Comparison of ENCODE assay signal across 36 cellular contexts in the genomic region with DNA sequence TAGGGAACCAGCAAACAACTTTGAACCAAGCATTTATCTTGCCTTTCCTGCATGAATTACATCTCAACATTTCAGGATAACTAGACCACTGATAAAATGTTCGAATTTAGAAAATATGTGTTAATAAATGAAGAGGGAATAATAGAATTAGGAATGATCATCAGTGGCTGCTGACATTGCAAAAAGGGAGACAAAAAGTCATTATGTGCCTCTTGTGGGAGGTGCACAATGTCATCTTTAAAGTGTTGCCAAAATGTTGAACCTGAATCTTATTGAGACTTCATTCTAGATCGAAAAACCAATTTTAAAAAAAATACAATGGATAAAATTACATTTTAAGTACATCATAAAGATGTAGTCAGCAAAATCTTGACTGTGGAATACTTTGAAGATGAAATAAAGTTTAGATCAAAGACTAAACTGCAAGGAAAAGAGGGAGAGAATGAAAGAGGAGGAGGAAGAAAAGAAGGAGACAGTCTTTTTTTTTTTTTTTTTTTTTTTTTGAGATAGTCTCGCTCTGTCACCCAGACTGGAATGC.
"Had no signal": no experiment of that assay in that cellular context is flagged by ENCODE, and none has a peak within 500 bp of the region (broad histone marks: within the 10 kb centered on the region; RNA-seq: fewer than 3 reads in every experiment).

No MANE protein-coding gene starts in this region.

- DNase-seq: activated CD4-positive, alpha-beta memory T cell treated with anti-CD3 and anti-CD28 coated beads, Interleukin-2, amount 10 ng/mL, durations not matched to agents 7 days and 5 days; activated CD4-positive, alpha-beta T cell treated with anti-CD3 and anti-CD28 coated beads for 1 hour; activated CD4-positive, alpha-beta T cell treated with anti-CD3 and anti-CD28 coated beads for 36 hours; activated CD4-positive, alpha-beta T cell treated with anti-CD3 and anti-CD28 coated beads for 48 hours; activated CD4-positive, alpha-beta T cell treated with anti-CD3 and anti-CD28 coated beads, Interleukin-2, amount 10 ng/mL, durations not matched to agents 7 days and 5 days; activated CD4-positive, alpha-beta T cell treated with anti-CD3 and anti-CD28 coated beads, Interleukin-2, amount 50 U/mL, for 48 hours; activated CD4-positive, CD25-positive, alpha-beta regulatory T cell; activated CD8-positive, alpha-beta memory T cell treated with anti-CD3 and anti-CD28 coated beads for 24 hours; activated CD8-positive, alpha-beta memory T cell treated with anti-CD3 and anti-CD28 coated beads, Interleukin-2, amount 10 ng/mL, durations not matched to agents 7 days and 5 days; activated CD8-positive, alpha-beta memory T cell treated with anti-CD3 and anti-CD28 coated beads, Interleukin-2, amount 50 U/mL, for 48 hours; activated CD8-positive, alpha-beta T cell treated with anti-CD3 and anti-CD28 coated beads, Interleukin-2, amount 10 ng/mL, durations not matched to agents 7 days and 5 days; activated effector memory CD4-positive, alpha-beta T cell treated with Interleukin-2 at 50 U/mL for 16 hours; activated gamma-delta T cell; activated naive CD4-positive, alpha-beta T cell treated with anti-CD3 and anti-CD28 coated beads, Interleukin-2, amount 50 U/mL, for 16 hours; activated naive CD4-positive, alpha-beta T cell treated with Interleukin-2 at 50 U/mL for 16 hours; activated naive CD8-positive, alpha-beta T cell treated with anti-CD3 and anti-CD28 coated beads for 36 hours; activated T-cell treated with anti-CD3 and anti-CD28 coated beads, Interleukin-2, amount 50 U/mL, for 24 hours; activated T-cell treated with anti-CD3 and anti-CD28 coated beads, Interleukin-2, amount 50 U/mL, for 48 hours; adrenal gland; amniotic stem cell; aorta; body of pancreas; brain microvascular endothelial cell; central memory CD4-positive, alpha-beta T cell; T-helper 2 cell; T-helper 9 cell had no signal

- H3K36me3 Mint-ChIP-seq: activated naive CD8-positive, alpha-beta T cell treated with anti-CD3 and anti-CD28 coated beads for 36 hours had no signal

- H3K27me3 Mint-ChIP-seq: activated CD4-positive, alpha-beta T cell treated with anti-CD3 and anti-CD28 coated beads for 36 hours; activated CD4-positive, alpha-beta T cell treated with anti-CD3 and anti-CD28 coated beads, Interleukin-2, amount 10 ng/mL, durations not matched to agents 7 days and 5 days; activated CD8-positive, alpha-beta memory T cell treated with anti-CD3 and anti-CD28 coated beads, Interleukin-2, amount 10 ng/mL, durations not matched to agents 7 days and 5 days; activated naive CD8-positive, alpha-beta T cell treated with anti-CD3 and anti-CD28 coated beads for 36 hours; activated T-cell treated with anti-CD3 and anti-CD28 coated beads, Interleukin-2, amount 50 U/mL, for 24 hours had no signal

- H3K4me1 Mint-ChIP-seq: activated CD4-positive, alpha-beta memory T cell treated with anti-CD3 and anti-CD28 coated beads, Interleukin-2, amount 10 ng/mL, durations not matched to agents 7 days and 5 days; activated CD4-positive, alpha-beta T cell treated with anti-CD3 and anti-CD28 coated beads for 36 hours; activated CD4-positive, alpha-beta T cell treated with anti-CD3 and anti-CD28 coated beads, Interleukin-2, amount 10 ng/mL, durations not matched to agents 7 days and 5 days; activated CD8-positive, alpha-beta memory T cell treated with anti-CD3 and anti-CD28 coated beads, Interleukin-2, amount 10 ng/mL, durations not matched to agents 7 days and 5 days; activated naive CD8-positive, alpha-beta T cell treated with anti-CD3 and anti-CD28 coated beads for 36 hours had no signal

- FAIRE-seq: astrocyte, colon, TTC549 had no signal

- H3K27me3 ChIP-seq: adrenal gland, body of pancreas, brain microvascular endothelial cell, breast epithelium had no signal

- ATAC-seq: activated CD4-positive, alpha-beta T cell treated with anti-CD3 and anti-CD28 coated beads for 36 hours; activated CD4-positive, CD25-positive, alpha-beta regulatory T cell treated with anti-CD3 and anti-CD28 coated beads, Interleukin-2, amount 50 U/mL, for 24 hours; activated CD8-positive, alpha-beta memory T cell treated with anti-CD3 and anti-CD28 coated beads, Interleukin-2, amount 10 ng/mL, durations not matched to agents 7 days and 5 days; activated CD8-positive, alpha-beta T cell treated with anti-CD3 and anti-CD28 coated beads, Interleukin-2, amount 10 ng/mL, durations not matched to agents 7 days and 5 days; activated naive CD4-positive, alpha-beta T cell treated with anti-CD3 and anti-CD28 coated beads, Interleukin-2, amount 50 U/mL, for 72 hours; body of pancreas had no signal

- H3K9me3 Mint-ChIP-seq: activated naive CD8-positive, alpha-beta T cell treated with anti-CD3 and anti-CD28 coated beads for 36 hours; T-helper 2 cell treated with Interferon-gamma antibody and Interleukin-4, amounts not matched to agents 5 μg/mL and 100 μg/mL, for 36 hours had no signal

- H3K4me1 ChIP-seq: adrenal gland, body of pancreas, breast epithelium had no signal

- H3K4me3 Mint-ChIP-seq: activated CD4-positive, alpha-beta memory T cell treated with anti-CD3 and anti-CD28 coated beads, Interleukin-2, amount 10 ng/mL, durations not matched to agents 7 days and 5 days; activated CD4-positive, alpha-beta T cell treated with anti-CD3 and anti-CD28 coated beads for 36 hours; activated CD4-positive, alpha-beta T cell treated with anti-CD3 and anti-CD28 coated beads, Interleukin-2, amount 10 ng/mL, durations not matched to agents 7 days and 5 days; activated CD8-positive, alpha-beta memory T cell treated with anti-CD3 and anti-CD28 coated beads, Interleukin-2, amount 10 ng/mL, durations not matched to agents 7 days and 5 days; activated CD8-positive, alpha-beta T cell treated with anti-CD3 and anti-CD28 coated beads, Interleukin-2, amount 10 ng/mL, durations not matched to agents 7 days and 5 days; activated naive CD8-positive, alpha-beta T cell treated with anti-CD3 and anti-CD28 coated beads for 36 hours; activated T-cell treated with anti-CD3 and anti-CD28 coated beads, Interleukin-2, amount 50 U/mL, for 24 hours; T-helper 1 cell treated with Interleukin-12 subunit alpha and Interleukin-12 subunit beta and Interleukin-4 antibody, amounts not matched to agents 30 μg/mL and 1 μg/mL, for 36 hours; T-helper 2 cell treated with Interferon-gamma antibody and Interleukin-4, amounts not matched to agents 5 μg/mL and 100 μg/mL, for 36 hours had no signal

- H3K4me3 ChIP-seq: adrenal gland, body of pancreas, breast epithelium had no signal

- H3K9me3 ChIP-seq: adrenal gland, body of pancreas, breast epithelium had no signal

- H3K27ac Mint-ChIP-seq: activated CD4-positive, alpha-beta memory T cell treated with anti-CD3 and anti-CD28 coated beads, Interleukin-2, amount 10 ng/mL, durations not matched to agents 7 days and 5 days; activated CD4-positive, alpha-beta T cell treated with anti-CD3 and anti-CD28 coated beads for 36 hours; activated CD4-positive, alpha-beta T cell treated with anti-CD3 and anti-CD28 coated beads, Interleukin-2, amount 10 ng/mL, durations not matched to agents 7 days and 5 days; activated CD8-positive, alpha-beta memory T cell treated with anti-CD3 and anti-CD28 coated beads, Interleukin-2, amount 10 ng/mL, durations not matched to agents 7 days and 5 days; activated CD8-positive, alpha-beta T cell treated with anti-CD3 and anti-CD28 coated beads, Interleukin-2, amount 10 ng/mL, durations not matched to agents 7 days and 5 days; activated naive CD4-positive, alpha-beta T cell treated with anti-CD3 and anti-CD28 coated beads, Interleukin-2, amount 50 U/mL, for 72 hours; activated naive CD8-positive, alpha-beta T cell treated with anti-CD3 and anti-CD28 coated beads for 36 hours; activated T-cell treated with anti-CD3 and anti-CD28 coated beads, Interleukin-2, amount 50 U/mL, for 24 hours; activated T-helper 2 cell treated with anti-CD3 and anti-CD28 coated beads, Interferon-gamma antibody, Interleukin-2, Interleukin-4, amounts not matched to agents 10 μg/mL and 5 μg/mL and 100 μg/mL, durations not matched to agents 14 hours and 24 hours and 36 hours; T-helper 1 cell treated with Interleukin-12 subunit alpha and Interleukin-12 subunit beta and Interleukin-4 antibody, amounts not matched to agents 30 μg/mL and 1 μg/mL, for 36 hours; T-helper 2 cell treated with Interferon-gamma antibody and Interleukin-4, amounts not matched to agents 5 μg/mL and 100 μg/mL, for 36 hours had no signal

- H3K27ac ChIP-seq: adrenal gland, body of pancreas, brain microvascular endothelial cell, breast epithelium, VCaP had no signal

- H3K36me3 ChIP-seq: adrenal gland, brain microvascular endothelial cell, breast epithelium had no signal
